In genomic region chr16:25256821-25257503, GRCh38 we compare ENCODE assay signal across 8 cellular contexts. TPM values are rescaled to one million over a fixed set of nuclear protein-coding genes. Genes with fewer than 3 reads are reported as not detected.
DNase-seq lines count a peak whose midpoint lies in the region; ATAC-seq lines count a peak whose summit lies in the region.

No MANE protein-coding gene starts in this region.

- no peaks in the 10 kb centered on the region for H3K9me3 ChIP-seq in mucosa of stomach (ENCODE audit: control insufficient read depth, low read length)

- H3K9ac ChIP-seq in mucosa of stomach (ENCODE audit: low read length), result peak overlapping the region; percentile 93

- peak overlapping the region; percentile 98 for H3K27ac Mint-ChIP-seq in T-helper 2 cell treated with Interferon-gamma antibody and Interleukin-4, amounts not matched to agents 5 μg/mL and 100 μg/mL, for 36 hours

- H3K36me3 Mint-ChIP-seq in T-helper 2 cell treated with Interferon-gamma antibody and Interleukin-4, amounts not matched to agents 5 μg/mL and 100 μg/mL, for 36 hours (ENCODE audit: low read depth), result peaks cover 26% of the 10 kb centered on the region

- peak; percentile 3 for ATAC-seq in HG02870 (IDR thresholded peaks at IDR 0.05; ENCODE audit: unreplicated experiment)

- H3K4me1 ChIP-seq in mucosa of stomach (ENCODE audit: control insufficient read depth, insufficient read depth, low read length), result peaks cover 17% of the 10 kb centered on the region

- peak overlapping the region; percentile 99 for H3K4me3 Mint-ChIP-seq in T-helper 2 cell treated with Interferon-gamma antibody and Interleukin-4, amounts not matched to agents 5 μg/mL and 100 μg/mL, for 36 hours

- H3K4me1 Mint-ChIP-seq in T-helper 2 cell treated with Interferon-gamma antibody and Interleukin-4, amounts not matched to agents 5 μg/mL and 100 μg/mL, for 36 hours (ENCODE audit: low read depth), result peaks cover 41% of the 10 kb centered on the region

- no peaks in the 10 kb centered on the region for H3K36me3 ChIP-seq in mucosa of stomach (ENCODE audit: control insufficient read depth, insufficient read depth, low read length)

- no peak for DNase-seq in T-helper 2 cell treated with Interferon-gamma antibody and Interleukin-4, amounts not matched to agents 5 μg/mL and 100 μg/mL, for 36 hours (ENCODE audit: low spot score)
- DNase-seq in T-helper 2 cell (no peak), RPMI7951 (ENCODE audit: low read depth) (peak; percentile 15), dermis blood vessel endothelial cell (peak; percentile 33), midbrain (lab: John Stamatoyannopoulos, UW) (no peak), NCI-H446 (lab: John Stamatoyannopoulos, UW) (no peak)

- H3K27me3 ChIP-seq in mucosa of stomach (ENCODE audit: control insufficient read depth, insufficient read depth, low read length), result no peaks in the 10 kb centered on the region

- peak overlapping the region; percentile 11 for H3K4me3 ChIP-seq in mucosa of stomach (ENCODE audit: low read length)

- no peaks in the 10 kb centered on the region for H3K27me3 Mint-ChIP-seq in T-helper 2 cell treated with Interferon-gamma antibody and Interleukin-4, amounts not matched to agents 5 μg/mL and 100 μg/mL, for 36 hours (ENCODE audit: low read depth)

- no peaks in the 10 kb centered on the region for H3K9me3 Mint-ChIP-seq in T-helper 2 cell treated with Interferon-gamma antibody and Interleukin-4, amounts not matched to agents 5 μg/mL and 100 μg/mL, for 36 hours

RNA-seq across cellular contexts. Expression of gene ZKSCAN2, which starts 0.7 kb away (rescaled TPM):
- 2.2 and 2.5 TPM in 2 replicates for total RNA-seq in RPMI7951 (2014; rRNA removed; shearing (Covaris generic))
- 3.7 and 4.8 TPM in 2 replicates for total RNA-seq in dermis blood vessel endothelial cell

RNA-seq across cellular contexts. Expression of gene AQP8, which starts 40.2 kb away (rescaled TPM):
- not detected in 2 replicates for total RNA-seq in RPMI7951 (2014; rRNA removed; shearing (Covaris generic))
- total RNA-seq in dermis blood vessel endothelial cell, result not detected in 2 replicates

Comparison
In these comparisons a context has a peak if more than half of its experiments do, and no peak if none do; other contexts are left out.
1. DNase-seq: peak in RPMI7951 (single experiment) and dermis blood vessel endothelial cell (single experiment); none in T-helper 2 cell treated with Interferon-gamma antibody and Interleukin-4, amounts not matched to agents 5 μg/mL and 100 μg/mL, for 36 hours (single experiment), T-helper 2 cell (0 of 5), midbrain (single experiment) and NCI-H446 (0 of 2).